Comparison of ENCODE assay signal across 8 cellular contexts in genomic region chr2:60552851-60553495, GRCh38. TPM values are rescaled to one million over a fixed set of nuclear protein-coding genes. Genes with fewer than 3 reads are reported as not detected.
DNase-seq lines count a peak whose midpoint lies in the region; ATAC-seq, FAIRE-seq and TF ChIP-seq lines count a peak whose summit lies in the region.

No MANE protein-coding gene starts in this region.

- FAIRE-seq in HTR-8/SVneo (lab: Jason Lieb, UNC): no peak

- no peaks in the 10 kb centered on the region for H3K36me3 Mint-ChIP-seq in chondrocyte (ENCODE audit: low read depth)

- peak overlapping the region; percentile 81 for H3K4me3 Mint-ChIP-seq in chondrocyte (ENCODE audit: unreplicated experiment)

- peak overlapping the region; percentile 83 for H3K27ac Mint-ChIP-seq in chondrocyte (ENCODE audit: unreplicated experiment)

- H3K4me1 ChIP-seq in HUES64 (ENCODE audit: insufficient read depth, low read length) (peaks cover 20% of the 10 kb centered on the region), muscle layer of colon (ENCODE audit: insufficient read depth, low read length) (peaks cover 4% of the 10 kb centered on the region)

- H3K27me3 ChIP-seq in HUES64 (ENCODE audit: insufficient read depth, low read length) (peaks cover 48% of the 10 kb centered on the region), muscle layer of colon (ENCODE audit: control insufficient read depth in 1 of 2, insufficient read depth in 2 of 2, low read length in 2 of 2) (peaks cover 5 to 16% of the 10 kb centered on the region in 2 donors)

- intact Hi-C loops in sciatic nerve (cut with DNase I): no loop called here

- H3K27ac ChIP-seq in HUES64 (ENCODE audit: low read depth, low read length): peak overlapping the region; percentile 84; the same call in 1 of the 2 replicates
- peak overlapping the region; percentile 64 for H3K27ac ChIP-seq in muscle layer of colon (ENCODE audit: low read depth, low read length)

- peak overlapping the region; percentile 67 for H3K9ac ChIP-seq in HUES64 (ENCODE audit: low read depth, low read length)
- H3K9ac ChIP-seq in muscle layer of colon (ENCODE audit: low read length): peak overlapping the region; percentile 27

- DNase-seq in AG09309 (ENCODE audit: low read depth): no peak
- DNase-seq in chondrocyte (ENCODE audit: low spot score): no peak
- DNase-seq in left lobe of liver (ENCODE audit: low spot score): no peak
- DNase-seq in sciatic nerve (ENCODE audit: low spot score): no peak
- DNase-seq in Kasumi-1 (lab: John Stamatoyannopoulos, UW): no peak
- DNase-seq in HTR-8/SVneo (ENCODE audit: insufficient read length, low spot score): no peak

- 0% methylated on average over 31 of the region's 38 CpGs for WGBS in HUES64

- TF ChIP-seq CTCF in AG09309 (IDR thresholded peaks at IDR 0.05; ENCODE audit: control insufficient read depth, insufficient read depth, low read depth, low read length, missing control alignments) (no peak), chondrocyte (IDR thresholded peaks at IDR 0.05) (no peak)

- H3K9me3 ChIP-seq in HUES64 (ENCODE audit: insufficient read depth, low read depth, low read length) (no peaks in the 10 kb centered on the region), muscle layer of colon (ENCODE audit: low read length) (no peaks in the 10 kb centered on the region)

- no peak for ATAC-seq in left lobe of liver
- no peak for ATAC-seq in sciatic nerve

- H3K4me3 ChIP-seq in AG09309 (ENCODE audit: control insufficient read depth, low read depth, low read length) (peak overlapping the region; percentile 69), HUES64 (ENCODE audit: low read length) (peak overlapping the region; percentile 85), muscle layer of colon (ENCODE audit: low read depth in 1 of 2, low read length in 2 of 2) (peak overlapping the region; percentile 68 to 81)

- peaks cover 21% of the 10 kb centered on the region for H3K27me3 Mint-ChIP-seq in chondrocyte (ENCODE audit: low read depth)

- H3K4me1 Mint-ChIP-seq in chondrocyte (ENCODE audit: low read depth): peaks cover 41% of the 10 kb centered on the region

- H3K36me3 ChIP-seq in HUES64 (ENCODE audit: insufficient read depth, low read length) (no peaks in the 10 kb centered on the region), muscle layer of colon (ENCODE audit: insufficient read depth, low read length) (no peaks in the 10 kb centered on the region)

- H3K9me3 Mint-ChIP-seq in chondrocyte (ENCODE audit: low read depth): no peaks in the 10 kb centered on the region

RNA-seq across cellular contexts. Expression of gene BCL11A, which starts 0.5 kb away (rescaled TPM):
- 26.0 TPM for polyA plus RNA-seq in HUES64 (2013, experiment 1 of 2)
- polyA plus RNA-seq in HUES64 (2013, experiment 2 of 2): 23.2 TPM
- total RNA-seq in chondrocyte (11.1 to 15.4 TPM (median 13.4 TPM) in 3 replicates), left lobe of liver (0.50 TPM), sciatic nerve (1.6 TPM)
